Comparison of ENCODE assay signal across 23 cellular contexts in the genomic region with DNA sequence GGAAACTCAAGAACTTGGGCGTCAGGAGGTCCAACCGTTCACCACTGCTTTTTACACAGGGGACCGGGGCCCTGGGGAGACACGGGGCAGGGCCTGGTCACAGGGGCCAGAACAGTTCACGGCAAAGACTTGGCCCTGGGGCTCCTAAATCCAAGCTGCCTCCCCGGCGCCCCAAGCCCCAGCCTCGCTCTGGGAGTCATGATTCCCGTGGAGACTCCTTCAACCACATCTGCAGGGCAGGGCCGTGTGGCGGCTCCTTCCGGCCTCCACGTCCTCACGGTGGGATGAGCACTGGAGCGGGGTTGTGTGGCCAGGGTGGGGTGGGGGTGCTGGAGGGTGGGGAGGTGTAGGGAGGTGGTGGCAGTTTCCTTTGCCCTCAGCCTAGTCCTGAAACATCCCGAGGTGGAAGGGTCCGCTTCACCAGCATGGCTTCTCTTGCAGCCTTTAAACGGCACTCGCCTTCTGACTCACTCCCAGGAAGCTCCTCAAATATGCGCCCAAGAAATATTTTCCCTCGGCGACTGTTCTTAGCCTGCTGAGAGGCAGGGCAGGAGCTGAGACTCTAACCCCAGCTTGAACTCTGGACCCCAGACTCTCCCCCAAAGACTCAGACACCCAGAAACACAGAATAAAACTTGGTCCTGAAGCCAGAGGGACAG. TPM values are rescaled to one million over a fixed set of nuclear protein-coding genes. Genes with fewer than 3 reads are reported as not detected.
DNase-seq lines count a peak whose midpoint lies in the region; ATAC-seq lines count a peak whose summit lies in the region.
"Had no signal": no experiment of that assay in that cellular context is flagged by ENCODE, and none has a peak within 500 bp of the region (broad histone marks: within the 10 kb centered on the region; RNA-seq: fewer than 3 reads in every experiment).

No MANE protein-coding gene starts in this region.

- no peak for ATAC-seq in GM21367 (IDR thresholded peaks at IDR 0.05; ENCODE audit: unreplicated experiment)
- no peak for ATAC-seq in HG02938 (IDR thresholded peaks at IDR 0.05; ENCODE audit: unreplicated experiment)
- ATAC-seq: HCT116; PC-3; sciatic nerve; stimulated activated naive B cell treated with anti-CD40 and anti-IgM and Interleukin-4, amounts not matched to agents 10 μg/mL and 1 μg/mL and 100 μg/mL, for 72 hours had no signal

- H3K4me3 Mint-ChIP-seq in activated T-cell treated with anti-CD3 and anti-CD28 coated beads, Interleukin-2, amount 50 U/mL, for 24 hours: no peak overlapping the region
- H3K4me3 Mint-ChIP-seq: CD4-positive, alpha-beta memory T cell; stimulated activated naive B cell treated with anti-CD40 and anti-IgM and Interleukin-4, amounts not matched to agents 10 μg/mL and 1 μg/mL and 100 μg/mL, for 72 hours had no signal

- H3K4me1 ChIP-seq in rectal smooth muscle tissue (ENCODE audit: control insufficient read depth, insufficient read depth, low read length): no peaks in the 10 kb centered on the region

- H3K9ac ChIP-seq in rectal smooth muscle tissue (ENCODE audit: low read length): no peak overlapping the region

- H3K36me3 Mint-ChIP-seq in activated T-cell treated with anti-CD3 and anti-CD28 coated beads, Interleukin-2, amount 50 U/mL, for 24 hours (ENCODE audit: low read depth): no peaks in the 10 kb centered on the region
- H3K36me3 Mint-ChIP-seq: CD4-positive, alpha-beta memory T cell; stimulated activated naive B cell treated with anti-CD40 and anti-IgM and Interleukin-4, amounts not matched to agents 10 μg/mL and 1 μg/mL and 100 μg/mL, for 72 hours had no signal

- DNase-seq in EH (ENCODE audit: low read depth) (peak; percentile 59), M059J (ENCODE audit: low read depth) (peak; percentile 61), islet precursor cell (peak; percentile 73)
- no peak for DNase-seq in activated T-cell treated with anti-CD3 and anti-CD28 coated beads, Interleukin-2, amount 50 U/mL, for 24 hours
- no peak for DNase-seq in stimulated activated CD4-positive, alpha-beta T cell treated with anti-CD3 and anti-CD28 coated beads, Interleukin-2, amount 100 ng/mL, for 48 hours
- DNase-seq: activated CD4-positive, alpha-beta T cell treated with anti-CD3 and anti-CD28 coated beads for 4 hours; CD4-positive, alpha-beta memory T cell; central memory CD4-positive, alpha-beta T cell; foreskin fibroblast; NCI-H1694 treated with DMSO at 0.1 percent for 48 hours; NCI-H2227 treated with DMSO at 0.1 percent for 48 hours; ovary; PC-3; SIG-M5; stimulated activated naive B cell treated with anti-CD40 and anti-IgM and Interleukin-4, amounts not matched to agents 10 μg/mL and 1 μg/mL and 100 μg/mL, for 72 hours; T-helper 1 cell had no signal

- peaks cover 3% of the 10 kb centered on the region for H3K27me3 Mint-ChIP-seq in activated T-cell treated with anti-CD3 and anti-CD28 coated beads, Interleukin-2, amount 50 U/mL, for 24 hours

- peak overlapping the region; percentile 61 for H3K4me3 ChIP-seq in rectal smooth muscle tissue (ENCODE audit: low read length)
- H3K4me3 ChIP-seq: ovary, thoracic aorta had no signal

- peaks cover 9% of the 10 kb centered on the region for H3K4me1 Mint-ChIP-seq in activated T-cell treated with anti-CD3 and anti-CD28 coated beads, Interleukin-2, amount 50 U/mL, for 24 hours (ENCODE audit: low read depth)

- peaks cover 3% of the 10 kb centered on the region for H3K27me3 ChIP-seq in rectal smooth muscle tissue (ENCODE audit: control insufficient read depth, insufficient read depth, low read length)
- H3K27me3 ChIP-seq: ovary had no signal

- H3K9me3 Mint-ChIP-seq in activated T-cell treated with anti-CD3 and anti-CD28 coated beads, Interleukin-2, amount 50 U/mL, for 24 hours: no peaks in the 10 kb centered on the region
- H3K9me3 Mint-ChIP-seq: CD4-positive, alpha-beta memory T cell; stimulated activated naive B cell treated with anti-CD40 and anti-IgM and Interleukin-4, amounts not matched to agents 10 μg/mL and 1 μg/mL and 100 μg/mL, for 72 hours had no signal

- H3K27ac Mint-ChIP-seq in activated T-cell treated with anti-CD3 and anti-CD28 coated beads, Interleukin-2, amount 50 U/mL, for 24 hours: no peak overlapping the region
- H3K27ac Mint-ChIP-seq: stimulated activated naive B cell treated with anti-CD40 and anti-IgM and Interleukin-4, amounts not matched to agents 10 μg/mL and 1 μg/mL and 100 μg/mL, for 72 hours had no signal

- H3K36me3 ChIP-seq in rectal smooth muscle tissue (ENCODE audit: control insufficient read depth, insufficient read depth, low read length): no peaks in the 10 kb centered on the region
- H3K36me3 ChIP-seq: ovary, thoracic aorta had no signal

- no peak overlapping the region for H3K27ac ChIP-seq in rectal smooth muscle tissue (ENCODE audit: low read depth, low read length)
- H3K27ac ChIP-seq: ovary, thoracic aorta had no signal

RNA-seq across cellular contexts. Expression of gene MUC4, which starts 1.8 kb away (rescaled TPM):
- 0.02 and 0.05 TPM in 2 replicates for total RNA-seq in M059J (2014; rRNA removed; shearing (Covaris generic))
- total RNA-seq: CD4-positive, alpha-beta memory T cell; lower leg skin; PC-3; thoracic aorta had no signal

Comparison
In these comparisons a context has a peak if more than half of its experiments do, and no peak if none do; other contexts are left out.
1. DNase-seq: peak in EH (single experiment), M059J (single experiment) and islet precursor cell (single experiment); none in activated T-cell treated with anti-CD3 and anti-CD28 coated beads, Interleukin-2, amount 50 U/mL, for 24 hours (single experiment) and stimulated activated CD4-positive, alpha-beta T cell treated with anti-CD3 and anti-CD28 coated beads, Interleukin-2, amount 100 ng/mL, for 48 hours (0 of 2).